Comparison of ENCODE assay signal across 1 cellular context in genomic region chr10:116255931-116256748, GRCh38.
TF ChIP-seq lines count a peak whose summit lies in the region.

No MANE protein-coding gene starts in this region.

TF ChIP-seq in GM23338, 12 proteins besides CTCF, POLR2A, EP300 and RAD21 (continued from another document):
- TF ChIP-seq ZNF462 (CRISPR knock-in tag; IDR thresholded peaks at IDR 0.05) (no peak), ZNF114 (CRISPR knock-in tag; IDR thresholded peaks at IDR 0.05) (no peak), REST (IDR thresholded peaks at IDR 0.05; ENCODE audit: unreplicated experiment) (no peak)
